ENCODE assay signal across 8 cellular contexts in the genomic region with DNA sequence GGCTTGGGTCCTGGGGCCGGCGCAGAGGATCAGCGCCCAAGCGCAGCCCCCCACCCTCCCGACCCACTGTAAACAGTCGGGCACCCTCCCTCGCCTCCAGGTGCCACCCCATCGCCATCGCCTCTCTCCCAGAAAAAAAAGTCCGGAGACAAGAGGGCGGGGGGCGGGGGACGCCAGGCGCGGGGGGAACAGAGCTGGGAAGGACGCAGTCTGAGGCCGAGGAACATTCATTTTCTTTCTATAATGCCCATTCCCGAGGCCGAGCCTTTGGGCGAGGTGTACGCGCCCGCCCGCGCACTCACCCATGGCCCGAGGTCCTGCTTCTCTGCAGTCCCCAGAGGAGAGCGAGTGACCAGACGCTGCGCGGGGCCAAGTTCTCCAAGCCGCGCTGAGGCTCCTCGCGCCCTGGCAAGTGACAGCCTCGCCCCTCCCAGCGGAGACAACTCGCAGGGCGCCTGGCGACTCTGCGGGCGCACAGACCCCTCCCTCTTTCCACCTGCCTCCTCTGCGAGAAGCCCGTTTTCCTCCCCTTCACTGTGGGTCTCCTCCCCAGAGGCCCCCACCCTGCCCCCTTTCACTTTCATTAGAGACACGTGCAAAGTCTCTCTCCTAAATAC.
DNase-seq lines count a peak whose midpoint lies in the region; ATAC-seq and TF ChIP-seq lines count a peak whose summit lies in the region.

No MANE protein-coding gene starts in this region.

- no peaks in the 10 kb centered on the region for H3K36me3 ChIP-seq in HCT116 (ENCODE audit: control insufficient read depth in 1 of 2, insufficient read depth in 2 of 2, low read length in 2 of 2)

- no peaks in the 10 kb centered on the region for H3K27me3 ChIP-seq in HCT116 (ENCODE audit: insufficient read depth, low read length)

- DNase-seq in activated CD4-positive, alpha-beta T cell treated with anti-CD3 and anti-CD28 coated beads, Interleukin-2, amount 10 ng/mL, durations not matched to agents 24 days and 14 days = no peak
- DNase-seq in activated CD4-positive, alpha-beta T cell treated with anti-CD3 and anti-CD28 coated beads for 4 hours = no peak
- DNase-seq in HCT116 (ENCODE audit: low read depth, low spot score) (peak; percentile 18), NCI-H69 (lab: John Stamatoyannopoulos, UW) (peak; percentile 72), caudate nucleus (lab: John Stamatoyannopoulos, UW) (peak in 40 of 61 donors; percentile 0 to 65 (median 23)), lower leg skin (ENCODE audit: low spot score in 2 of 2) (peak in 1 of 2 donors; percentile 83), GM19240 (ENCODE audit: insufficient read length, low spot score) (no peak)

- peak overlapping the region; percentile 98 for H2AFZ ChIP-seq in HCT116 (ENCODE audit: low read depth, low read length, poor library complexity, severe bottlenecking)

- peak; percentile 78 for ATAC-seq in HCT116

- H3K4me1 Mint-ChIP-seq in activated CD4-positive, alpha-beta T cell treated with anti-CD3 and anti-CD28 coated beads, Interleukin-2, amount 10 ng/mL, durations not matched to agents 24 days and 14 days = peaks cover 2% of the 10 kb centered on the region

- POLR2A ChIA-PET in HCT116 (lab: Charles Lee) = no interaction called here

- H3K9me3 Mint-ChIP-seq in activated CD4-positive, alpha-beta T cell treated with anti-CD3 and anti-CD28 coated beads, Interleukin-2, amount 10 ng/mL, durations not matched to agents 24 days and 14 days = no peaks in the 10 kb centered on the region

- no peaks in the 10 kb centered on the region for H3K9me2 ChIP-seq in HCT116 (ENCODE audit: insufficient read depth)

- H3K27ac ChIP-seq in HCT116 (ENCODE audit: low read depth, low read length) (no peak overlapping the region), caudate nucleus (ENCODE audit: low read depth, low read length) (peak overlapping the region; percentile 72), temporal lobe (ENCODE audit: low read depth, low read length) (peak overlapping the region; percentile 44)

- intact Hi-C loops in activated CD4-positive, alpha-beta T cell treated with anti-CD3 and anti-CD28 coated beads, Interleukin-2, amount 10 ng/mL, durations not matched to agents 24 days and 14 days (cut with micrococcal nuclease) = no loop called here
- intact Hi-C loops in HCT116 (cut with micrococcal nuclease) (no loop called here), lower leg skin (cut with DNase I; ENCODE audit: low total_unique reads) (no loop called here)

- no peaks in the 10 kb centered on the region for H3K9me3 ChIP-seq in HCT116 (ENCODE audit: control insufficient read depth in 1 of 2, insufficient read depth in 1 of 2, low read depth in 1 of 2, low read length in 2 of 2)

- peak overlapping the region; percentile 41 for H3K9ac ChIP-seq in HCT116 (ENCODE audit: low read length)

- no peaks in the 10 kb centered on the region for H4K20me1 ChIP-seq in HCT116 (ENCODE audit: insufficient read depth)

- 1% methylated on average over 32 to 44 of the region's 44 CpGs for WGBS in lower leg skin, 2 donors

- TF ChIP-seq CTCF in HCT116 (IDR thresholded peaks at IDR 0.05 in 2 of 3, conservative IDR thresholded peaks at IDR 0.05 in 1 of 3; ENCODE audit: borderline replicate concordance in 1 of 3, insufficient read depth in 1 of 3, low read depth in 2 of 3, low read length in 2 of 3) = no peak
- no peak for TF ChIP-seq CTCF in lower leg skin (IDR thresholded peaks at IDR 0.05)

- H3K4me1 ChIP-seq in HCT116 (ENCODE audit: control insufficient read depth in 1 of 2, insufficient read depth in 2 of 2, low read length in 2 of 2) = peaks cover 0 to 13% of the 10 kb centered on the region in 2 experiments; a peak in 2 of 4 replicates

- H3K4me2 ChIP-seq in HCT116 (ENCODE audit: low read length) = peak overlapping the region; percentile 88

- H3K4me3 ChIP-seq in HCT116 (replicated peaks in 1 of 2; ENCODE audit: low read depth in 1 of 2, low read length in 2 of 2) (peak overlapping the region; percentile 50 to 64), lower leg skin (ENCODE audit: low read depth, poor library complexity, severe bottlenecking) (peak overlapping the region; percentile 5)

- CTCF ChIA-PET in HCT116 (lab: Charles Lee) = interaction anchor here (0.6 to 0.7 kb wide), 2 partner anchors 37 to 69 kb away, joined by 4 read pairs; no protein-coding TSS in a partner anchor

- BruUV-seq in HCT116 (replicated peaks; lab: Mats Ljungman, UMichigan) = no TSS peak

- TF ChIP-seq POLR2A in HCT116 (IDR thresholded peaks at IDR 0.05; ENCODE audit: borderline replicate concordance, extremely low read depth, insufficient read depth, insufficient read length) (no peak), lower leg skin (IDR thresholded peaks at IDR 0.05) (no peak)

- RAD21 ChIA-PET in HCT116 (lab: Charles Lee; ENCODE audit: low non-redundant PET in 1 of 2, low total read pairs in 2 of 2, uncharacterized antibody in 2 of 2, unreplicated experiment in 2 of 2) = interaction anchor here in 1 of 2 experiments (0.7 kb wide), 1 partner anchor 22 kb away, joined by 4 read pairs; no protein-coding TSS in a partner anchor

- peak overlapping the region; percentile 48 for H3K4me3 Mint-ChIP-seq in activated CD4-positive, alpha-beta T cell treated with anti-CD3 and anti-CD28 coated beads, Interleukin-2, amount 10 ng/mL, durations not matched to agents 24 days and 14 days

- no peaks in the 10 kb centered on the region for H3K79me2 ChIP-seq in HCT116 (ENCODE audit: insufficient read depth, low read length)

- peaks cover 35% of the 10 kb centered on the region for H3K27me3 Mint-ChIP-seq in activated CD4-positive, alpha-beta T cell treated with anti-CD3 and anti-CD28 coated beads, Interleukin-2, amount 10 ng/mL, durations not matched to agents 24 days and 14 days

- H3K36me3 Mint-ChIP-seq in activated CD4-positive, alpha-beta T cell treated with anti-CD3 and anti-CD28 coated beads, Interleukin-2, amount 10 ng/mL, durations not matched to agents 24 days and 14 days (ENCODE audit: low read depth) = no peaks in the 10 kb centered on the region

- no peak for TF ChIP-seq RAD21 in HCT116 (IDR thresholded peaks at IDR 0.05; ENCODE audit: low read depth)

- no peak overlapping the region for H3K27ac Mint-ChIP-seq in activated CD4-positive, alpha-beta T cell treated with anti-CD3 and anti-CD28 coated beads, Interleukin-2, amount 10 ng/mL, durations not matched to agents 24 days and 14 days

TF ChIP-seq in HCT116, 20 proteins besides CTCF, POLR2A, EP300 and RAD21:
- TF ChIP-seq ZFX (IDR thresholded peaks at IDR 0.05) = no peak
- no peak for TF ChIP-seq YY1 (IDR thresholded peaks at IDR 0.05; ENCODE audit: extremely low read depth, insufficient replicate concordance, low read depth, low read length)
- no peak for TF ChIP-seq ZNF274 (IDR thresholded peaks at IDR 0.05; ENCODE audit: low read depth, low read length)
- TF ChIP-seq EGR1 (IDR thresholded peaks at IDR 0.05; ENCODE audit: low read depth) = no peak
- TF ChIP-seq TCF7L2 (IDR thresholded peaks at IDR 0.05; ENCODE audit: borderline replicate concordance, extremely low read depth, insufficient read depth, insufficient read length) = no peak
- TF ChIP-seq SP1 (IDR thresholded peaks at IDR 0.05; ENCODE audit: low read depth) = no peak
- TF ChIP-seq EZH2phosphoT487 (IDR thresholded peaks at IDR 0.05; ENCODE audit: borderline replicate concordance) = no peak
- TF ChIP-seq, protein P1, sequence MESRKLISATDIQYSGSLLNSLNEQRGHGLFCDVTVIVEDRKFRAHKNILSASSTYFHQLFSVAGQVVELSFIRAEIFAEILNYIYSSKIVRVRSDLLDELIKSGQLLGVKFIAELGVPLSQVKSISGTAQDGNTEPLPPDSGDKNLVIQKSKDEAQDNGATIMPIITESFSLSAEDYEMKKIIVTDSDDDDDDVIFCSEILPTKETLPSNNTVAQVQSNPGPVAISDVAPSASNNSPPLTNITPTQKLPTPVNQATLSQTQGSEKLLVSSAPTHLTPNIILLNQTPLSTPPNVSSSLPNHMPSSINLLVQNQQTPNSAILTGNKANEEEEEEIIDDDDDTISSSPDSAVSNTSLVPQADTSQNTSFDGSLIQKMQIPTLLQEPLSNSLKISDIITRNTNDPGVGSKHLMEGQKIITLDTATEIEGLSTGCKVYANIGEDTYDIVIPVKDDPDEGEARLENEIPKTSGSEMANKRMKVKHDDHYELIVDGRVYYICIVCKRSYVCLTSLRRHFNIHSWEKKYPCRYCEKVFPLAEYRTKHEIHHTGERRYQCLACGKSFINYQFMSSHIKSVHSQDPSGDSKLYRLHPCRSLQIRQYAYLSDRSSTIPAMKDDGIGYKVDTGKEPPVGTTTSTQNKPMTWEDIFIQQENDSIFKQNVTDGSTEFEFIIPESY (IDR thresholded peaks at IDR 0.05; ENCODE audit: extremely low read depth, insufficient replicate concordance, low read length) = no peak
TF ChIP-seq in HCT116: peak in this region for 0.

Comparison
In these comparisons a context has a peak if more than half of its experiments do, and no peak if none do; other contexts are left out.
1. DNase-seq: peak in HCT116 (single experiment), NCI-H69 (single experiment) and caudate nucleus (40 of 61); none in activated CD4-positive, alpha-beta T cell treated with anti-CD3 and anti-CD28 coated beads, Interleukin-2, amount 10 ng/mL, durations not matched to agents 24 days and 14 days (single experiment), activated CD4-positive, alpha-beta T cell treated with anti-CD3 and anti-CD28 coated beads for 4 hours (0 of 2) and GM19240 (single experiment).